ENCODE assay signal across 19 cellular contexts in genomic region chr20:32302507-32302872, GRCh38. TPM values are rescaled to one million over a fixed set of nuclear protein-coding genes. Genes with fewer than 3 reads are reported as not detected.
A peak's percentile ranks its signal among the peaks of the same experiment; 100 is the strongest.
DNase-seq lines count a peak whose midpoint lies in the region; ATAC-seq and TF ChIP-seq lines count a peak whose summit lies in the region.
"Had no signal": no experiment of that assay in that cellular context is flagged by ENCODE, and none has a peak within 500 bp of the region (broad histone marks: within the 10 kb centered on the region; RNA-seq: fewer than 3 reads in every experiment).

No MANE protein-coding gene starts in this region.

- H4K20me1 ChIP-seq in GM23338 (replicated peaks; ENCODE audit: insufficient read depth), result peaks cover 11% of the 10 kb centered on the region; the same call in 1 of the 2 replicates
- peaks cover 95% of the 10 kb centered on the region for H4K20me1 ChIP-seq in smooth muscle cell (ENCODE audit: low read depth)

- H3K9me3 Mint-ChIP-seq in activated CD4-positive, alpha-beta memory T cell treated with anti-CD3 and anti-CD28 coated beads for 36 hours, result no peaks in the 10 kb centered on the region
- H3K9me3 Mint-ChIP-seq in activated CD4-positive, alpha-beta memory T cell treated with anti-CD3 and anti-CD28 coated beads, Interleukin-2, amount 10 ng/mL, durations not matched to agents 7 days and 5 days, result no peaks in the 10 kb centered on the region
- no peaks in the 10 kb centered on the region for H3K9me3 Mint-ChIP-seq in GM23338

- no peaks in the 10 kb centered on the region for H3K9me3 ChIP-seq in smooth muscle cell (replicated peaks; ENCODE audit: low read depth)
- H3K9me3 ChIP-seq: BLaER1 treated with 17β-estradiol and CSF1 and Interleukin-3, amounts not matched to agents 10 nM and 100 nM had no signal

- peak overlapping the region; percentile 66 for H3K27ac Mint-ChIP-seq in activated CD4-positive, alpha-beta memory T cell treated with anti-CD3 and anti-CD28 coated beads for 36 hours
- H3K27ac Mint-ChIP-seq in activated CD4-positive, alpha-beta memory T cell treated with anti-CD3 and anti-CD28 coated beads, Interleukin-2, amount 10 ng/mL, durations not matched to agents 7 days and 5 days, result no peak overlapping the region
- H3K27ac Mint-ChIP-seq in GM23338, result no peak overlapping the region

- no peak overlapping the region for H3K4me3 ChIP-seq in GM23338
- no peak overlapping the region for H3K4me3 ChIP-seq in smooth muscle cell
- H3K4me3 ChIP-seq: BLaER1 treated with 17β-estradiol and CSF1 and Interleukin-3, amounts not matched to agents 10 nM and 100 nM; GM23248 had no signal

- intact Hi-C loops in activated CD4-positive, alpha-beta memory T cell treated with anti-CD3 and anti-CD28 coated beads for 36 hours (cut with micrococcal nuclease), result loop anchor here (2.0 kb wide), 1 partner anchor 18 kb away; no protein-coding TSS in a partner anchor
- intact Hi-C loops in posterior cingulate gyrus (cut with DNase I), result no loop called here

- H3K4me2 ChIP-seq in GM23338 (no peak overlapping the region), smooth muscle cell (no peak overlapping the region)
- H3K4me2 ChIP-seq: BLaER1 treated with 17β-estradiol and CSF1 and Interleukin-3, amounts not matched to agents 10 nM and 100 nM had no signal

- H3K36me3 Mint-ChIP-seq in activated CD4-positive, alpha-beta memory T cell treated with anti-CD3 and anti-CD28 coated beads for 36 hours, result peaks cover 18% of the 10 kb centered on the region
- peaks cover 17% of the 10 kb centered on the region for H3K36me3 Mint-ChIP-seq in activated CD4-positive, alpha-beta memory T cell treated with anti-CD3 and anti-CD28 coated beads, Interleukin-2, amount 10 ng/mL, durations not matched to agents 7 days and 5 days (ENCODE audit: low read depth)
- no peaks in the 10 kb centered on the region for H3K36me3 Mint-ChIP-seq in GM23338 (ENCODE audit: low read depth)

- POLR2A ChIA-PET in activated CD4-positive, alpha-beta memory T cell treated with anti-CD3 and anti-CD28 coated beads for 36 hours (lab: Charles Lee), result interaction anchor here (0.6 to 0.8 kb wide), 3 partner anchors 20 to 99 kb away, joined by 3 to 4 read pairs (median 3); no protein-coding TSS in a partner anchor
- POLR2A ChIA-PET in activated CD4-positive, alpha-beta memory T cell treated with anti-CD3 and anti-CD28 coated beads, Interleukin-2, amount 10 ng/mL, durations not matched to agents 7 days and 5 days (lab: Charles Lee), result interaction anchor here (1.2 to 1.3 kb wide), 2 partner anchors 8 to 17 kb away, joined by 3 read pairs; no protein-coding TSS in a partner anchor

- peaks cover 4% of the 10 kb centered on the region for H3K4me1 ChIP-seq in GM23338 (ENCODE audit: insufficient read depth)
- H3K4me1 ChIP-seq in smooth muscle cell (ENCODE audit: low read depth), result no peaks in the 10 kb centered on the region

- H3K4me1 Mint-ChIP-seq in activated CD4-positive, alpha-beta memory T cell treated with anti-CD3 and anti-CD28 coated beads for 36 hours (ENCODE audit: low read depth), result peaks cover 47% of the 10 kb centered on the region
- H3K4me1 Mint-ChIP-seq in activated CD4-positive, alpha-beta memory T cell treated with anti-CD3 and anti-CD28 coated beads, Interleukin-2, amount 10 ng/mL, durations not matched to agents 7 days and 5 days, result peaks cover 29% of the 10 kb centered on the region
- H3K4me1 Mint-ChIP-seq in GM23338, result peaks cover 3% of the 10 kb centered on the region; the same call in 1 of the 3 replicates

- H3K27ac ChIP-seq in GM23338 (ENCODE audit: low read depth) (no peak overlapping the region), smooth muscle cell (ENCODE audit: low read depth) (peak overlapping the region; percentile 3)
- H3K27ac ChIP-seq: BLaER1 treated with 17β-estradiol and CSF1 and Interleukin-3, amounts not matched to agents 10 nM and 100 nM; GM23248; HL-60 had no signal

- TF ChIP-seq CTCF in GM23338 (conservative IDR thresholded peaks at IDR 0.05; ENCODE audit: low read depth in 2 of 2) (no peak), smooth muscle cell (IDR thresholded peaks at IDR 0.05; ENCODE audit: borderline replicate concordance, insufficient read depth, poor library complexity, severe bottlenecking) (no peak)

- WGBS in smooth muscle cell (ENCODE audit: low lambda C conversion rate), result 60% methylated on average over 6 of the region's 6 CpGs

- peaks cover 20% of the 10 kb centered on the region for H3K79me2 ChIP-seq in GM23338 (replicated peaks; ENCODE audit: insufficient read depth)
- H3K79me2 ChIP-seq in smooth muscle cell (ENCODE audit: low read depth), result peaks cover 58% of the 10 kb centered on the region

- no peaks in the 10 kb centered on the region for H3K27me3 Mint-ChIP-seq in activated CD4-positive, alpha-beta memory T cell treated with anti-CD3 and anti-CD28 coated beads for 36 hours
- H3K27me3 Mint-ChIP-seq in activated CD4-positive, alpha-beta memory T cell treated with anti-CD3 and anti-CD28 coated beads, Interleukin-2, amount 10 ng/mL, durations not matched to agents 7 days and 5 days, result no peaks in the 10 kb centered on the region
- H3K27me3 Mint-ChIP-seq in GM23338 (ENCODE audit: insufficient read depth, low read depth, poor library complexity), result peaks cover 12% of the 10 kb centered on the region

- ATAC-seq in GM23338, result no peak
- ATAC-seq in GM21390 (IDR thresholded peaks at IDR 0.05; ENCODE audit: unreplicated experiment), result no peak
- ATAC-seq: HCT116 had no signal

- DNase-seq in activated CD4-positive, alpha-beta memory T cell treated with anti-CD3 and anti-CD28 coated beads for 36 hours, result no peak
- DNase-seq in activated CD4-positive, alpha-beta memory T cell treated with anti-CD3 and anti-CD28 coated beads, Interleukin-2, amount 10 ng/mL, durations not matched to agents 7 days and 5 days, result no peak
- DNase-seq in GM23338 (ENCODE audit: low spot score), result peak; percentile 18
- peak; percentile 89 for DNase-seq in islet precursor cell
- DNase-seq in smooth muscle cell (lab: John Stamatoyannopoulos, UW; ENCODE audit: unreplicated experiment), result no peak
- DNase-seq in posterior cingulate gyrus, result no peak
- no peak for DNase-seq in NCI-H524 treated with DMSO at 0.1 percent for 48 hours (lab: John Stamatoyannopoulos, UW)
- DNase-seq: 8988T, DMS 273 treated with DMSO at 0.1 percent for 48 hours, GM23248, NCI-H1417 treated with DMSO at 0.1 percent for 48 hours, NCI-H1930, NCI-H2171 treated with DMSO at 0.1 percent for 48 hours, NCI-H774, RPMI8226 had no signal

- no peaks in the 10 kb centered on the region for H3F3A ChIP-seq in GM23338 (replicated peaks; ENCODE audit: low read depth)
- no peaks in the 10 kb centered on the region for H3F3A ChIP-seq in smooth muscle cell (ENCODE audit: low read depth)

- no peak overlapping the region for H3K4me3 Mint-ChIP-seq in activated CD4-positive, alpha-beta memory T cell treated with anti-CD3 and anti-CD28 coated beads for 36 hours
- no peak overlapping the region for H3K4me3 Mint-ChIP-seq in activated CD4-positive, alpha-beta memory T cell treated with anti-CD3 and anti-CD28 coated beads, Interleukin-2, amount 10 ng/mL, durations not matched to agents 7 days and 5 days
- no peak overlapping the region for H3K4me3 Mint-ChIP-seq in GM23338

- H3K9ac ChIP-seq in smooth muscle cell (ENCODE audit: low read depth), result no peak overlapping the region
- H3K9ac ChIP-seq: BLaER1 treated with 17β-estradiol and CSF1 and Interleukin-3, amounts not matched to agents 10 nM and 100 nM; GM23248 had no signal

- no peaks in the 10 kb centered on the region for H3K9me2 ChIP-seq in GM23338 (ENCODE audit: insufficient read depth)

- H2AFZ ChIP-seq in GM23338, result no peak overlapping the region
- H2AFZ ChIP-seq in smooth muscle cell (ENCODE audit: low read depth), result no peak overlapping the region
- H2AFZ ChIP-seq: GM23248 had no signal

- CTCF ChIA-PET in activated CD4-positive, alpha-beta memory T cell treated with anti-CD3 and anti-CD28 coated beads for 36 hours (lab: Charles Lee), result interaction anchor here (1.5 kb wide), 1 partner anchor 25 kb away, joined by 3 read pairs; the partner anchor contains the start of gene KIF3B
- CTCF ChIA-PET in activated CD4-positive, alpha-beta memory T cell treated with anti-CD3 and anti-CD28 coated beads, Interleukin-2, amount 10 ng/mL, durations not matched to agents 7 days and 5 days (lab: Charles Lee), result interaction anchor here (0.6 kb wide), 1 partner anchor 10 kb away, joined by 4 read pairs; no protein-coding TSS in a partner anchor

- H3K27me3 ChIP-seq in GM23338 (ENCODE audit: insufficient read depth), result no peaks in the 10 kb centered on the region
- no peaks in the 10 kb centered on the region for H3K27me3 ChIP-seq in smooth muscle cell (ENCODE audit: low read depth)
- H3K27me3 ChIP-seq: BLaER1 treated with 17β-estradiol and CSF1 and Interleukin-3, amounts not matched to agents 10 nM and 100 nM had no signal

- no peaks in the 10 kb centered on the region for H3K36me3 ChIP-seq in GM23338 (ENCODE audit: insufficient read depth)
- H3K36me3 ChIP-seq in smooth muscle cell (ENCODE audit: low read depth), result no peaks in the 10 kb centered on the region

TF ChIP-seq in GM23338, 12 proteins besides CTCF, POLR2A, EP300 and RAD21 (continues in another document):
- TF ChIP-seq JUNB (IDR thresholded peaks at IDR 0.05; ENCODE audit: unreplicated experiment) (no peak), STAT1 (IDR thresholded peaks at IDR 0.05; ENCODE audit: unreplicated experiment) (no peak), POLR2AphosphoS5 (IDR thresholded peaks at IDR 0.05; ENCODE audit: low read depth) (no peak), ZNF331 (CRISPR knock-in tag; IDR thresholded peaks at IDR 0.05; ENCODE audit: low read depth) (no peak), CREB1 (CRISPR knock-in tag; IDR thresholded peaks at IDR 0.05; ENCODE audit: low read depth) (no peak)

RNA-seq across cellular contexts. Expression of gene KIF3B, which starts 25.0 kb away (rescaled TPM):
- 10 to 100 TPM; 38.9 to 39.4 TPM for total RNA-seq in activated CD4-positive, alpha-beta memory T cell treated with anti-CD3 and anti-CD28 coated beads for 36 hours
- total RNA-seq in activated CD4-positive, alpha-beta memory T cell treated with anti-CD3 and anti-CD28 coated beads, Interleukin-2, amount 10 ng/mL, durations not matched to agents 7 days and 5 days, result 10 to 100 TPM; 23.1 to 23.4 TPM
- total RNA-seq in GM23338 (2014; rRNA removed; shearing (Covaris generic)), result 22.8 and 23.6 TPM in 2 replicates
- polyA plus RNA-seq in GM23338 (2016; fragmentation: Nextera tagmentation; extraction: Ambion mirVana) (6.1 TPM in 2 replicates), smooth muscle cell (8.2 and 10.2 TPM in 2 replicates)
- total RNA-seq in smooth muscle cell, result 16.7 and 20.0 TPM in 2 replicates

RNA-seq across cellular contexts. Expression of gene ASXL1, which starts 55.6 kb away (rescaled TPM):
- 100 to 1,000 TPM; 141 to 147 TPM for total RNA-seq in activated CD4-positive, alpha-beta memory T cell treated with anti-CD3 and anti-CD28 coated beads for 36 hours
- 100 to 1,000 TPM; 113 to 118 TPM for total RNA-seq in activated CD4-positive, alpha-beta memory T cell treated with anti-CD3 and anti-CD28 coated beads, Interleukin-2, amount 10 ng/mL, durations not matched to agents 7 days and 5 days
- total RNA-seq in GM23338 (2014; rRNA removed; shearing (Covaris generic)), result 29.0 and 33.0 TPM in 2 replicates
- 10.4 and 20.8 TPM in 2 replicates for polyA plus RNA-seq in GM23338 (2016; fragmentation: Nextera tagmentation; extraction: Ambion mirVana)
- total RNA-seq in smooth muscle cell, result 59.3 and 62.1 TPM in 2 replicates
- 46.5 and 76.4 TPM in 2 replicates for polyA plus RNA-seq in smooth muscle cell

Comparison
In these comparisons a context has a peak if more than half of its experiments do, and no peak if none do; other contexts are left out.
1. DNase-seq: peak in GM23338 (single experiment) and islet precursor cell (single experiment); none in activated CD4-positive, alpha-beta memory T cell treated with anti-CD3 and anti-CD28 coated beads for 36 hours (single experiment), activated CD4-positive, alpha-beta memory T cell treated with anti-CD3 and anti-CD28 coated beads, Interleukin-2, amount 10 ng/mL, durations not matched to agents 7 days and 5 days (single experiment), smooth muscle cell (single experiment), posterior cingulate gyrus (0 of 10) and NCI-H524 treated with DMSO at 0.1 percent for 48 hours (single experiment).